Comparison of ENCODE assay signal across 18 cellular contexts in genomic region chr11:32602657-32603410, GRCh38. TPM values are rescaled to one million over a fixed set of nuclear protein-coding genes. Genes with fewer than 3 reads are reported as not detected.
DNase-seq lines count a peak whose midpoint lies in the region; ATAC-seq, FAIRE-seq and TF ChIP-seq lines count a peak whose summit lies in the region.
"Had no signal": no experiment of that assay in that cellular context is flagged by ENCODE, and none has a peak within 500 bp of the region (broad histone marks: within the 10 kb centered on the region; RNA-seq: fewer than 3 reads in every experiment).

No MANE protein-coding gene starts in this region.

- TF ChIP-seq CTCF in progenitor cell of endocrine pancreas (IDR thresholded peaks at IDR 0.05; ENCODE audit: unreplicated experiment) = no peak

- H3K4me3 ChIP-seq in HAP-1 = no peak overlapping the region
- H3K4me3 ChIP-seq: neural progenitor cell had no signal

- no peak overlapping the region for H3K4me3 Mint-ChIP-seq in activated naive CD4-positive, alpha-beta T cell treated with anti-CD3 and anti-CD28 coated beads for 36 hours
- H3K4me3 Mint-ChIP-seq in progenitor cell of endocrine pancreas (ENCODE audit: low read depth) = no peak overlapping the region
- H3K4me3 Mint-ChIP-seq: activated naive CD4-positive, alpha-beta T cell treated with anti-CD3 and anti-CD28 coated beads, Interleukin-2, amount 50 U/mL, for 24 hours; effector memory CD8-positive, alpha-beta T cell; neural progenitor cell had no signal

- ATAC-seq in activated naive CD4-positive, alpha-beta T cell treated with anti-CD3 and anti-CD28 coated beads, Interleukin-2, amount 50 U/mL, for 72 hours = no peak
- no peak for ATAC-seq in GM18873 (IDR thresholded peaks at IDR 0.05; ENCODE audit: low FRiP score, unreplicated experiment)
- ATAC-seq: effector memory CD8-positive, alpha-beta T cell had no signal

- no peaks in the 10 kb centered on the region for H3K9me3 Mint-ChIP-seq in activated naive CD4-positive, alpha-beta T cell treated with anti-CD3 and anti-CD28 coated beads for 36 hours
- peaks cover 0 to under 1% of the 10 kb centered on the region in 2 donors for H3K9me3 Mint-ChIP-seq in activated naive CD4-positive, alpha-beta T cell treated with anti-CD3 and anti-CD28 coated beads, Interleukin-2, amount 50 U/mL, for 72 hours
- peaks cover 6% of the 10 kb centered on the region for H3K9me3 Mint-ChIP-seq in progenitor cell of endocrine pancreas (ENCODE audit: low read depth)

- in situ Hi-C loops in HAP-1 (cut with MboI; ENCODE audit: low sequenced_read_pairs) = no loop called here

- H3K36me3 ChIP-seq in HAP-1 (replicated peaks) = peaks cover 79% of the 10 kb centered on the region

- H3K27me3 ChIP-seq in HAP-1 (ENCODE audit: low read depth) = no peaks in the 10 kb centered on the region
- H3K27me3 ChIP-seq: neural progenitor cell had no signal

- H3K27ac Mint-ChIP-seq in activated naive CD4-positive, alpha-beta T cell treated with anti-CD3 and anti-CD28 coated beads for 36 hours = peak overlapping the region; percentile 39
- H3K27ac Mint-ChIP-seq in activated naive CD4-positive, alpha-beta T cell treated with anti-CD3 and anti-CD28 coated beads, Interleukin-2, amount 50 U/mL, for 72 hours = peak overlapping the region in 1 of 2 donors; percentile 18
- peak overlapping the region; percentile 17 for H3K27ac Mint-ChIP-seq in progenitor cell of endocrine pancreas
- H3K27ac Mint-ChIP-seq: activated naive CD4-positive, alpha-beta T cell treated with anti-CD3 and anti-CD28 coated beads, Interleukin-2, amount 50 U/mL, for 24 hours; neural progenitor cell had no signal

- no peak for FAIRE-seq in GM12891 (lab: Jason Lieb, UNC)
- FAIRE-seq: D721Med, frontal cortex had no signal

- CTCF ChIA-PET in activated naive CD4-positive, alpha-beta T cell treated with anti-CD3 and anti-CD28 coated beads for 36 hours (lab: Charles Lee) = no interaction called here

- peaks cover 9% of the 10 kb centered on the region for H3K4me1 Mint-ChIP-seq in activated naive CD4-positive, alpha-beta T cell treated with anti-CD3 and anti-CD28 coated beads for 36 hours (ENCODE audit: low read depth)
- H3K4me1 Mint-ChIP-seq in progenitor cell of endocrine pancreas (ENCODE audit: low read depth) = peaks cover 3% of the 10 kb centered on the region
- H3K4me1 Mint-ChIP-seq: neural progenitor cell had no signal

- no peaks in the 10 kb centered on the region for H3K27me3 Mint-ChIP-seq in activated naive CD4-positive, alpha-beta T cell treated with anti-CD3 and anti-CD28 coated beads for 36 hours (ENCODE audit: low read depth)
- H3K27me3 Mint-ChIP-seq in progenitor cell of endocrine pancreas = no peaks in the 10 kb centered on the region
- H3K27me3 Mint-ChIP-seq: activated naive CD4-positive, alpha-beta T cell treated with anti-CD3 and anti-CD28 coated beads, Interleukin-2, amount 50 U/mL, for 24 hours; effector memory CD8-positive, alpha-beta T cell had no signal

- H3K4me1 ChIP-seq in HAP-1 = no peaks in the 10 kb centered on the region

- TF ChIP-seq POLR2A in GM12891 (IDR thresholded peaks at IDR 0.05; ENCODE audit: low read depth, low read length) = no peak

- DNase-seq in activated naive CD4-positive, alpha-beta T cell treated with anti-CD3 and anti-CD28 coated beads for 36 hours = no peak
- DNase-seq in activated naive CD4-positive, alpha-beta T cell treated with anti-CD3 and anti-CD28 coated beads, Interleukin-2, amount 50 U/mL, for 72 hours (ENCODE audit: low spot score in 2 of 2) = no peak
- DNase-seq in Kasumi-1 (lab: John Stamatoyannopoulos, UW) (peak; percentile 14 to 28), dermis blood vessel endothelial cell (peak; percentile 59), progenitor cell of endocrine pancreas (ENCODE audit: low spot score, unreplicated experiment) (no peak), GM12891 (ENCODE audit: insufficient read length, low spot score) (no peak), HAP-1 (ENCODE audit: low spot score in 2 of 2) (no peak)
- DNase-seq: caudate nucleus; effector memory CD8-positive, alpha-beta T cell; GF-D8; H7; NCI-H1694; NK-92 treated with Interleukin-12 subunit alpha and Interleukin-12 subunit beta, amount 100 ng/mL, for 24 hours had no signal

- peaks cover 4% of the 10 kb centered on the region for H3K9me3 ChIP-seq in HAP-1

- H3K36me3 Mint-ChIP-seq in activated naive CD4-positive, alpha-beta T cell treated with anti-CD3 and anti-CD28 coated beads for 36 hours (ENCODE audit: low read depth) = peaks cover 34% of the 10 kb centered on the region
- peaks cover under 1 to 22% of the 10 kb centered on the region in 2 donors for H3K36me3 Mint-ChIP-seq in activated naive CD4-positive, alpha-beta T cell treated with anti-CD3 and anti-CD28 coated beads, Interleukin-2, amount 50 U/mL, for 72 hours
- H3K36me3 Mint-ChIP-seq in progenitor cell of endocrine pancreas (ENCODE audit: insufficient read depth) = peaks cover 24% of the 10 kb centered on the region

- intact Hi-C loops in activated naive CD4-positive, alpha-beta T cell treated with anti-CD3 and anti-CD28 coated beads for 36 hours (cut with micrococcal nuclease) = no loop called here

TF ChIP-seq in GM12891, 5 proteins besides CTCF, POLR2A, EP300 and RAD21:
- TF ChIP-seq POU2F2 (IDR thresholded peaks at IDR 0.05; ENCODE audit: low read depth, low read length) (no peak), SPI1 (IDR thresholded peaks at IDR 0.05; ENCODE audit: low read depth, low read length) (no peak), PAX5 (IDR thresholded peaks at IDR 0.05; ENCODE audit: insufficient read depth, low read length, severe bottlenecking) (no peak), TAF1 (IDR thresholded peaks at IDR 0.05; ENCODE audit: low read depth, low read length) (no peak), POLR2AphosphoS5 (IDR thresholded peaks at IDR 0.05; ENCODE audit: low read depth, low read length) (no peak)

RNA-seq across cellular contexts. Expression of gene EIF3M, which starts 19.2 kb away (rescaled TPM):
- 100 to 1,000 TPM; 342 to 358 TPM for total RNA-seq in activated naive CD4-positive, alpha-beta T cell treated with anti-CD3 and anti-CD28 coated beads for 36 hours
- total RNA-seq in activated naive CD4-positive, alpha-beta T cell treated with anti-CD3 and anti-CD28 coated beads, Interleukin-2, amount 50 U/mL, for 72 hours = 100 to 1,000 TPM; 343 to 359 TPM
- total RNA-seq in dermis blood vessel endothelial cell = 633 and 662 TPM in 2 replicates
- 212 and 238 TPM in 2 replicates for total RNA-seq in progenitor cell of endocrine pancreas
- polyA plus RNA-seq in GM12891 (2012; ENCODE audit: low read depth, missing spikeins) = 636 TPM

Comparison
In these comparisons a context has a peak if more than half of its experiments do, and no peak if none do; other contexts are left out.
1. DNase-seq: peak in Kasumi-1 (2 of 2) and dermis blood vessel endothelial cell (single experiment); none in activated naive CD4-positive, alpha-beta T cell treated with anti-CD3 and anti-CD28 coated beads for 36 hours (single experiment), activated naive CD4-positive, alpha-beta T cell treated with anti-CD3 and anti-CD28 coated beads, Interleukin-2, amount 50 U/mL, for 72 hours (0 of 2), progenitor cell of endocrine pancreas (single experiment), GM12891 (single experiment) and HAP-1 (0 of 2).